In genomic region chr14:102138535-102138934, GRCh38 we compare ENCODE assay signal across 8 cellular contexts. TPM values are rescaled to one million over a fixed set of nuclear protein-coding genes. Genes with fewer than 3 reads are reported as not detected.
A peak's percentile ranks its signal among the peaks of the same experiment; 100 is the strongest.
DNase-seq lines count a peak whose midpoint lies in the region; ATAC-seq lines count a peak whose summit lies in the region.

No MANE protein-coding gene starts in this region.

- intact Hi-C loops in activated CD4-positive, alpha-beta T cell treated with anti-CD3 and anti-CD28 coated beads, Interleukin-2, amount 10 ng/mL, durations not matched to agents 24 days and 14 days (cut with micrococcal nuclease) = loop anchor here (2.0 kb wide), 1 partner anchor 174 kb away; the partner anchor contains the start of gene DYNC1H1

- no peaks in the 10 kb centered on the region for H3K9me3 Mint-ChIP-seq in activated CD4-positive, alpha-beta T cell treated with anti-CD3 and anti-CD28 coated beads, Interleukin-2, amount 10 ng/mL, durations not matched to agents 24 days and 14 days
- H3K9me3 Mint-ChIP-seq in activated CD8-positive, alpha-beta T cell treated with anti-CD3 and anti-CD28 coated beads, Interleukin-2, amount 10 ng/mL, durations not matched to agents 7 days and 5 days (ENCODE audit: insufficient read depth) = no peaks in the 10 kb centered on the region

- CTCF ChIA-PET in activated CD8-positive, alpha-beta T cell treated with anti-CD3 and anti-CD28 coated beads, Interleukin-2, amount 10 ng/mL, durations not matched to agents 7 days and 5 days (lab: Charles Lee) = interaction anchor here (0.6 to 1.3 kb wide), 3 partner anchors 176 to 187 kb away, joined by 3 to 4 read pairs (median 3); no protein-coding TSS in a partner anchor

- no peak for ATAC-seq in activated CD8-positive, alpha-beta T cell treated with anti-CD3 and anti-CD28 coated beads, Interleukin-2, amount 10 ng/mL, durations not matched to agents 7 days and 5 days

- H3K4me3 ChIP-seq in iPS-18a (ENCODE audit: low read length) = peak overlapping the region; percentile 93

- no peaks in the 10 kb centered on the region for H3K27me3 ChIP-seq in iPS-18a (ENCODE audit: control insufficient read depth, insufficient read depth, low read length)

- H3K9ac ChIP-seq in iPS-18a (ENCODE audit: low read length) = peak overlapping the region; percentile 76

- peaks cover 1% of the 10 kb centered on the region for H3K36me3 Mint-ChIP-seq in activated CD4-positive, alpha-beta T cell treated with anti-CD3 and anti-CD28 coated beads, Interleukin-2, amount 10 ng/mL, durations not matched to agents 24 days and 14 days (ENCODE audit: low read depth)
- H3K36me3 Mint-ChIP-seq in activated CD8-positive, alpha-beta T cell treated with anti-CD3 and anti-CD28 coated beads, Interleukin-2, amount 10 ng/mL, durations not matched to agents 7 days and 5 days (ENCODE audit: low read depth) = peaks cover 13% of the 10 kb centered on the region

- POLR2A ChIA-PET in activated CD8-positive, alpha-beta T cell treated with anti-CD3 and anti-CD28 coated beads, Interleukin-2, amount 10 ng/mL, durations not matched to agents 7 days and 5 days (lab: Charles Lee) = interaction anchor here (0.7 kb wide), 1 partner anchor 29 kb away, joined by 3 read pairs; no protein-coding TSS in a partner anchor

- DNase-seq in activated CD4-positive, alpha-beta T cell treated with anti-CD3 and anti-CD28 coated beads, Interleukin-2, amount 10 ng/mL, durations not matched to agents 24 days and 14 days = no peak
- no peak for DNase-seq in activated CD4-positive, alpha-beta T cell treated with anti-CD3 and anti-CD28 coated beads for 48 hours
- DNase-seq in activated CD8-positive, alpha-beta T cell treated with anti-CD3 and anti-CD28 coated beads, Interleukin-2, amount 10 ng/mL, durations not matched to agents 7 days and 5 days = no peak
- no peak for DNase-seq in NCI-H1694 treated with DMSO at 0.1 percent for 48 hours (lab: John Stamatoyannopoulos, UW)
- DNase-seq in stimulated activated CD4-positive, alpha-beta T cell treated with anti-CD3 and anti-CD28 coated beads, Interleukin-2, amount 100 ng/mL, for 24 hours = no peak
- no peak for DNase-seq in hepatic stellate cell (ENCODE audit: low spot score)

- H3K9me3 ChIP-seq in iPS-18a (ENCODE audit: control insufficient read depth, low read depth, low read length) = no peaks in the 10 kb centered on the region

- H3K27ac ChIP-seq in iPS-18a (ENCODE audit: low read length) (no peak overlapping the region), temporal lobe (ENCODE audit: low read depth, low read length) (peak overlapping the region; percentile 95)

- H3K36me3 ChIP-seq in iPS-18a (ENCODE audit: control insufficient read depth, low read depth, low read length) = no peaks in the 10 kb centered on the region

- H3K27me3 Mint-ChIP-seq in activated CD4-positive, alpha-beta T cell treated with anti-CD3 and anti-CD28 coated beads, Interleukin-2, amount 10 ng/mL, durations not matched to agents 24 days and 14 days = no peaks in the 10 kb centered on the region
- no peaks in the 10 kb centered on the region for H3K27me3 Mint-ChIP-seq in activated CD8-positive, alpha-beta T cell treated with anti-CD3 and anti-CD28 coated beads, Interleukin-2, amount 10 ng/mL, durations not matched to agents 7 days and 5 days (ENCODE audit: low read depth)

- H3K4me3 Mint-ChIP-seq in activated CD4-positive, alpha-beta T cell treated with anti-CD3 and anti-CD28 coated beads, Interleukin-2, amount 10 ng/mL, durations not matched to agents 24 days and 14 days = peak overlapping the region; percentile 97
- H3K4me3 Mint-ChIP-seq in activated CD8-positive, alpha-beta T cell treated with anti-CD3 and anti-CD28 coated beads, Interleukin-2, amount 10 ng/mL, durations not matched to agents 7 days and 5 days = peak overlapping the region; percentile 78

- peaks cover 21% of the 10 kb centered on the region for H3K4me1 Mint-ChIP-seq in activated CD4-positive, alpha-beta T cell treated with anti-CD3 and anti-CD28 coated beads, Interleukin-2, amount 10 ng/mL, durations not matched to agents 24 days and 14 days
- peaks cover 23% of the 10 kb centered on the region for H3K4me1 Mint-ChIP-seq in activated CD8-positive, alpha-beta T cell treated with anti-CD3 and anti-CD28 coated beads, Interleukin-2, amount 10 ng/mL, durations not matched to agents 7 days and 5 days (ENCODE audit: low read depth)

- peaks cover 14% of the 10 kb centered on the region for H3K4me1 ChIP-seq in iPS-18a (ENCODE audit: control insufficient read depth, low read depth, low read length)

- H3K27ac Mint-ChIP-seq in activated CD4-positive, alpha-beta T cell treated with anti-CD3 and anti-CD28 coated beads, Interleukin-2, amount 10 ng/mL, durations not matched to agents 24 days and 14 days = peak overlapping the region; percentile 95
- H3K27ac Mint-ChIP-seq in activated CD8-positive, alpha-beta T cell treated with anti-CD3 and anti-CD28 coated beads, Interleukin-2, amount 10 ng/mL, durations not matched to agents 7 days and 5 days = peak overlapping the region; percentile 95

RNA-seq across cellular contexts. Expression of gene WDR20, which starts 1.2 kb away (rescaled TPM):
- 30.4 and 31.0 TPM in 2 replicates for total RNA-seq in activated CD4-positive, alpha-beta T cell treated with anti-CD3 and anti-CD28 coated beads, Interleukin-2, amount 10 ng/mL, durations not matched to agents 24 days and 14 days
- 10 to 100 TPM; 30.3 to 30.6 TPM for total RNA-seq in activated CD8-positive, alpha-beta T cell treated with anti-CD3 and anti-CD28 coated beads, Interleukin-2, amount 10 ng/mL, durations not matched to agents 7 days and 5 days
- 30.5 TPM for total RNA-seq in temporal lobe

RNA-seq across cellular contexts. Expression of gene HSP90AA1, which starts 51.7 kb away (rescaled TPM):
- total RNA-seq in activated CD4-positive, alpha-beta T cell treated with anti-CD3 and anti-CD28 coated beads, Interleukin-2, amount 10 ng/mL, durations not matched to agents 24 days and 14 days = 1,216 and 1,268 TPM in 2 replicates
- 100 to 1,000 TPM; 702 to 715 TPM for total RNA-seq in activated CD8-positive, alpha-beta T cell treated with anti-CD3 and anti-CD28 coated beads, Interleukin-2, amount 10 ng/mL, durations not matched to agents 7 days and 5 days
- 646 TPM for total RNA-seq in temporal lobe
